ENCODE assay signal across 10 cellular contexts in the genomic region with DNA sequence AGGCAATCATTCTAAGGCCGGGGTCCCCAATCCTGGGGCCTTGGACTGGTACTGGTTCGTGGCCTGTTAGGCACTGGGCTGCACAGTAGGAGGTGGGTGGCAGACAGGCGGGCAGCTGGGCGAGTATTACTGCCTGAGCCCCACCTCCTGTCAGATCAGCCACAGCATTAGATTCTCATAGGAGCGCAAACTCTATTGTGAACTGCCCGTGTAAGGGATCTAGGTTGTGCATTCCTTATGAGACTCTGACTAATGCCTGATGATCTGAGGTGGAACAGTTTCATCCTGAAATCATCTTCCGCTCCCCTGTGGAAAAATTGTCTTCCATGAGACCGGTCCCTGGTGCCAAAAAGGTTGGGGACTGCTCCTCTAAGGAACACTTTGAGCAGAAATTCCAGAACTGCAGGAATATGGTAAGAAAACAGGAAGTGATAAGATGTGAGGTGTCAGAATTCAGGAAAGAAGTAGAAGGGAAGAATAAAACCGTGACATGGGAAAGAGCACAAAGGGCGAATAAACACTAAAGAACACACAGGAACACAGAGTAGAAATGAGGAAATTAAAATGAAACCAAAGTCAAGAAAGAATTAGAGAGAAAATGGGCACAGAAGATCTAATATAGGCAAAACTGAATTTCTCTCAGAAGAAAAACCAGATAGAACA. TPM values are rescaled to one million over a fixed set of nuclear protein-coding genes. Genes with fewer than 3 reads are reported as not detected.
DNase-seq lines count a peak whose midpoint lies in the region; ATAC-seq and TF ChIP-seq lines count a peak whose summit lies in the region.
"Had no signal": no experiment of that assay in that cellular context is flagged by ENCODE, and none has a peak within 500 bp of the region (broad histone marks: within the 10 kb centered on the region; RNA-seq: fewer than 3 reads in every experiment).

No MANE protein-coding gene starts in this region.

- no peaks in the 10 kb centered on the region for H3K27me3 ChIP-seq in skeletal muscle satellite cell (ENCODE audit: control insufficient read depth, insufficient read depth, low read length)

- peak overlapping the region; percentile 53 for H3K27ac Mint-ChIP-seq in WTC11

- H3K4me1 Mint-ChIP-seq in activated T-cell treated with anti-CD3 and anti-CD28 coated beads, Interleukin-2, amount 50 U/mL, for 4 hours (ENCODE audit: low read depth) = peaks cover 24% of the 10 kb centered on the region
- peaks cover 23% of the 10 kb centered on the region for H3K4me1 Mint-ChIP-seq in WTC11

- H3K36me3 ChIP-seq in skeletal muscle satellite cell (ENCODE audit: insufficient read depth, low read length) = peaks cover 28% of the 10 kb centered on the region

- H3K4me3 Mint-ChIP-seq in activated T-cell treated with anti-CD3 and anti-CD28 coated beads, Interleukin-2, amount 50 U/mL, for 4 hours = no peak overlapping the region
- no peak overlapping the region for H3K4me3 Mint-ChIP-seq in WTC11

- peak overlapping the region; percentile 39 for H3K4me3 ChIP-seq in skeletal muscle satellite cell (ENCODE audit: low read length)

- H3K27ac ChIP-seq in epithelial cell of prostate = peak overlapping the region; percentile 86

- no peaks in the 10 kb centered on the region for H3K9me3 ChIP-seq in skeletal muscle satellite cell (replicated peaks; ENCODE audit: low read length)

- CTCF ChIA-PET in WTC11 (lab: Charles Lee) = no interaction called here

- H3K9ac ChIP-seq in skeletal muscle satellite cell (ENCODE audit: low read depth, low read length) = peak overlapping the region; percentile 50

- TF ChIP-seq CTCF in WTC11 (IDR thresholded peaks at IDR 0.05) = no peak

- no peak for DNase-seq in activated T-cell treated with anti-CD3 and anti-CD28 coated beads, Interleukin-2, amount 50 U/mL, for 4 hours
- no peak for DNase-seq in activated T-cell treated with anti-CD3 and anti-CD28 coated beads, Interleukin-2, amount 50 U/mL, for 48 hours
- no peak for DNase-seq in WTC11 (ENCODE audit: low spot score)
- DNase-seq in epithelial cell of prostate (ENCODE audit: low read depth, low spot score) = no peak
- DNase-seq in NCI-H1694 (lab: John Stamatoyannopoulos, UW) = no peak
- DNase-seq in SHP77 (lab: John Stamatoyannopoulos, UW) = no peak
- DNase-seq: stimulated activated CD4-positive, alpha-beta T cell treated with anti-CD3 and anti-CD28 coated beads, Interleukin-12 subunit alpha, Interleukin-12 subunit beta, amount 100 ng/mL, for 4 hours had no signal

- ATAC-seq in activated T-cell treated with anti-CD3 and anti-CD28 coated beads, Interleukin-2, amount 50 U/mL, for 4 hours = peak; percentile 14 to 32
- ATAC-seq in WTC11 (no peak; the same call in 1 of the 2 replicates), HG03521 (IDR thresholded peaks at IDR 0.05; ENCODE audit: unreplicated experiment) (no peak)
- ATAC-seq: Panc1 had no signal

- peak overlapping the region; percentile 56 for H3K4me2 ChIP-seq in skeletal muscle satellite cell (ENCODE audit: low read length)

- POLR2A ChIA-PET in WTC11 (lab: Charles Lee) = no interaction called here

- H3K4me1 ChIP-seq in skeletal muscle satellite cell (ENCODE audit: control insufficient read depth, insufficient read depth, low read length) = peaks cover 24% of the 10 kb centered on the region

- no peaks in the 10 kb centered on the region for H3K27me3 Mint-ChIP-seq in activated T-cell treated with anti-CD3 and anti-CD28 coated beads, Interleukin-2, amount 50 U/mL, for 4 hours (ENCODE audit: low read depth)
- no peaks in the 10 kb centered on the region for H3K27me3 Mint-ChIP-seq in WTC11 (ENCODE audit: low read depth)

- no peaks in the 10 kb centered on the region for H3K9me3 Mint-ChIP-seq in activated T-cell treated with anti-CD3 and anti-CD28 coated beads, Interleukin-2, amount 50 U/mL, for 4 hours
- no peaks in the 10 kb centered on the region for H3K9me3 Mint-ChIP-seq in WTC11

- peaks cover 43% of the 10 kb centered on the region for H3K36me3 Mint-ChIP-seq in activated T-cell treated with anti-CD3 and anti-CD28 coated beads, Interleukin-2, amount 50 U/mL, for 4 hours (ENCODE audit: insufficient read depth)
- peaks cover 44% of the 10 kb centered on the region for H3K36me3 Mint-ChIP-seq in WTC11

TF ChIP-seq in WTC11, 78 proteins besides CTCF, POLR2A, EP300 and RAD21:
- TF ChIP-seq ZNF317 (CRISPR knock-in tag; IDR thresholded peaks at IDR 0.05; ENCODE audit: borderline replicate concordance, low read depth) = no peak
- TF ChIP-seq, protein P1, sequence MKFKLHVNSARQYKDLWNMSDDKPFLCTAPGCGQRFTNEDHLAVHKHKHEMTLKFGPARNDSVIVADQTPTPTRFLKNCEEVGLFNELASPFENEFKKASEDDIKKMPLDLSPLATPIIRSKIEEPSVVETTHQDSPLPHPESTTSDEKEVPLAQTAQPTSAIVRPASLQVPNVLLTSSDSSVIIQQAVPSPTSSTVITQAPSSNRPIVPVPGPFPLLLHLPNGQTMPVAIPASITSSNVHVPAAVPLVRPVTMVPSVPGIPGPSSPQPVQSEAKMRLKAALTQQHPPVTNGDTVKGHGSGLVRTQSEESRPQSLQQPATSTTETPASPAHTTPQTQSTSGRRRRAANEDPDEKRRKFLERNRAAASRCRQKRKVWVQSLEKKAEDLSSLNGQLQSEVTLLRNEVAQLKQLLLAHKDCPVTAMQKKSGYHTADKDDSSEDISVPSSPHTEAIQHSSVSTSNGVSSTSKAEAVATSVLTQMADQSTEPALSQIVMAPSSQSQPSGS (CRISPR knock-in tag; IDR thresholded peaks at IDR 0.05; ENCODE audit: borderline replicate concordance, low read depth) = no peak
- TF ChIP-seq, protein P2, sequence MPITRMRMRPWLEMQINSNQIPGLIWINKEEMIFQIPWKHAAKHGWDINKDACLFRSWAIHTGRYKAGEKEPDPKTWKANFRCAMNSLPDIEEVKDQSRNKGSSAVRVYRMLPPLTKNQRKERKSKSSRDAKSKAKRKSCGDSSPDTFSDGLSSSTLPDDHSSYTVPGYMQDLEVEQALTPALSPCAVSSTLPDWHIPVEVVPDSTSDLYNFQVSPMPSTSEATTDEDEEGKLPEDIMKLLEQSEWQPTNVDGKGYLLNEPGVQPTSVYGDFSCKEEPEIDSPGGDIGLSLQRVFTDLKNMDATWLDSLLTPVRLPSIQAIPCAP (CRISPR knock-in tag; IDR thresholded peaks at IDR 0.05) = no peak
- TF ChIP-seq, protein P3, sequence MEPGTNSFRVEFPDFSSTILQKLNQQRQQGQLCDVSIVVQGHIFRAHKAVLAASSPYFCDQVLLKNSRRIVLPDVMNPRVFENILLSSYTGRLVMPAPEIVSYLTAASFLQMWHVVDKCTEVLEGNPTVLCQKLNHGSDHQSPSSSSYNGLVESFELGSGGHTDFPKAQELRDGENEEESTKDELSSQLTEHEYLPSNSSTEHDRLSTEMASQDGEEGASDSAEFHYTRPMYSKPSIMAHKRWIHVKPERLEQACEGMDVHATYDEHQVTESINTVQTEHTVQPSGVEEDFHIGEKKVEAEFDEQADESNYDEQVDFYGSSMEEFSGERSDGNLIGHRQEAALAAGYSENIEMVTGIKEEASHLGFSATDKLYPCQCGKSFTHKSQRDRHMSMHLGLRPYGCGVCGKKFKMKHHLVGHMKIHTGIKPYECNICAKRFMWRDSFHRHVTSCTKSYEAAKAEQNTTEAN (CRISPR knock-in tag; IDR thresholded peaks at IDR 0.05) = no peak
- TF ChIP-seq, protein P4, sequence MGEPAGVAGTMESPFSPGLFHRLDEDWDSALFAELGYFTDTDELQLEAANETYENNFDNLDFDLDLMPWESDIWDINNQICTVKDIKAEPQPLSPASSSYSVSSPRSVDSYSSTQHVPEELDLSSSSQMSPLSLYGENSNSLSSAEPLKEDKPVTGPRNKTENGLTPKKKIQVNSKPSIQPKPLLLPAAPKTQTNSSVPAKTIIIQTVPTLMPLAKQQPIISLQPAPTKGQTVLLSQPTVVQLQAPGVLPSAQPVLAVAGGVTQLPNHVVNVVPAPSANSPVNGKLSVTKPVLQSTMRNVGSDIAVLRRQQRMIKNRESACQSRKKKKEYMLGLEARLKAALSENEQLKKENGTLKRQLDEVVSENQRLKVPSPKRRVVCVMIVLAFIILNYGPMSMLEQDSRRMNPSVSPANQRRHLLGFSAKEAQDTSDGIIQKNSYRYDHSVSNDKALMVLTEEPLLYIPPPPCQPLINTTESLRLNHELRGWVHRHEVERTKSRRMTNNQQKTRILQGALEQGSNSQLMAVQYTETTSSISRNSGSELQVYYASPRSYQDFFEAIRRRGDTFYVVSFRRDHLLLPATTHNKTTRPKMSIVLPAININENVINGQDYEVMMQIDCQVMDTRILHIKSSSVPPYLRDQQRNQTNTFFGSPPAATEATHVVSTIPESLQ (CRISPR knock-in tag; IDR thresholded peaks at IDR 0.05) = no peak
- no peak for TF ChIP-seq ZBTB21 (CRISPR knock-in tag; IDR thresholded peaks at IDR 0.05; ENCODE audit: borderline replicate concordance)
- TF ChIP-seq, protein P5, sequence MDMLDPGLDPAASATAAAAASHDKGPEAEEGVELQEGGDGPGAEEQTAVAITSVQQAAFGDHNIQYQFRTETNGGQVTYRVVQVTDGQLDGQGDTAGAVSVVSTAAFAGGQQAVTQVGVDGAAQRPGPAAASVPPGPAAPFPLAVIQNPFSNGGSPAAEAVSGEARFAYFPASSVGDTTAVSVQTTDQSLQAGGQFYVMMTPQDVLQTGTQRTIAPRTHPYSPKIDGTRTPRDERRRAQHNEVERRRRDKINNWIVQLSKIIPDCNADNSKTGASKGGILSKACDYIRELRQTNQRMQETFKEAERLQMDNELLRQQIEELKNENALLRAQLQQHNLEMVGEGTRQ (CRISPR knock-in tag; IDR thresholded peaks at IDR 0.05) = no peak
- TF ChIP-seq SMAD4 (CRISPR knock-in tag; IDR thresholded peaks at IDR 0.05) = no peak
- TF ChIP-seq, protein P6, sequence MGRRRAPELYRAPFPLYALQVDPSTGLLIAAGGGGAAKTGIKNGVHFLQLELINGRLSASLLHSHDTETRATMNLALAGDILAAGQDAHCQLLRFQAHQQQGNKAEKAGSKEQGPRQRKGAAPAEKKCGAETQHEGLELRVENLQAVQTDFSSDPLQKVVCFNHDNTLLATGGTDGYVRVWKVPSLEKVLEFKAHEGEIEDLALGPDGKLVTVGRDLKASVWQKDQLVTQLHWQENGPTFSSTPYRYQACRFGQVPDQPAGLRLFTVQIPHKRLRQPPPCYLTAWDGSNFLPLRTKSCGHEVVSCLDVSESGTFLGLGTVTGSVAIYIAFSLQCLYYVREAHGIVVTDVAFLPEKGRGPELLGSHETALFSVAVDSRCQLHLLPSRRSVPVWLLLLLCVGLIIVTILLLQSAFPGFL (CRISPR knock-in tag; IDR thresholded peaks at IDR 0.05; ENCODE audit: borderline replicate concordance) = no peak
- TF ChIP-seq ZNF423 (CRISPR knock-in tag; IDR thresholded peaks at IDR 0.05) = no peak
- no peak for TF ChIP-seq CREB1 (CRISPR knock-in tag; IDR thresholded peaks at IDR 0.05)
- no peak for TF ChIP-seq RORB (CRISPR knock-in tag; IDR thresholded peaks at IDR 0.05)

RNA-seq across cellular contexts. Expression of a gene that starts 57.6 kb away (rescaled TPM):
- total RNA-seq in activated T-cell treated with anti-CD3 and anti-CD28 coated beads, Interleukin-2, amount 50 U/mL, for 4 hours = 100 to 1,000 TPM; 167 to 177 (median 172) TPM
- total RNA-seq in WTC11 (2021) = 142 to 173 TPM (median 145 TPM) in 3 replicates
- 226 and 272 TPM in 2 replicates for total RNA-seq in skeletal muscle satellite cell (2012; rRNA removed)

Comparison
In these comparisons a context has a peak if more than half of its experiments do, and no peak if none do; other contexts are left out.
1. ATAC-seq: peak in activated T-cell treated with anti-CD3 and anti-CD28 coated beads, Interleukin-2, amount 50 U/mL, for 4 hours (2 of 2); none in WTC11 (single experiment) and HG03521 (single experiment).